13 cellular contexts compared by ENCODE assay signal in genomic region chr22:19169947-19170318, GRCh38. TPM values are rescaled to one million over a fixed set of nuclear protein-coding genes. Genes with fewer than 3 reads are reported as not detected.
A peak's percentile ranks its signal among the peaks of the same experiment; 100 is the strongest.
DNase-seq lines count a peak whose midpoint lies in the region; ATAC-seq and TF ChIP-seq lines count a peak whose summit lies in the region.
"Had no signal": no experiment of that assay in that cellular context is flagged by ENCODE, and none has a peak within 500 bp of the region (broad histone marks: within the 10 kb centered on the region; RNA-seq: fewer than 3 reads in every experiment).

No MANE protein-coding gene starts in this region.

- H3K9me3 Mint-ChIP-seq in T-helper 1 cell treated with Interleukin-12 subunit alpha and Interleukin-12 subunit beta and Interleukin-4 antibody, amounts not matched to agents 30 μg/mL and 1 μg/mL, for 36 hours, result no peaks in the 10 kb centered on the region

- peaks cover 37% of the 10 kb centered on the region for H3K27me3 ChIP-seq in RWPE2 (ENCODE audit: insufficient read depth, poor library complexity, severe bottlenecking)

- H3K4me3 Mint-ChIP-seq in T-helper 1 cell treated with Interleukin-12 subunit alpha and Interleukin-12 subunit beta and Interleukin-4 antibody, amounts not matched to agents 30 μg/mL and 1 μg/mL, for 36 hours, result peak overlapping the region; percentile 93

- ATAC-seq in RWPE2 (ENCODE audit: low read depth) (no peak), HG02798 (IDR thresholded peaks at IDR 0.05; ENCODE audit: poor library complexity, unreplicated experiment) (no peak)

- H3K36me3 Mint-ChIP-seq in T-helper 1 cell treated with Interleukin-12 subunit alpha and Interleukin-12 subunit beta and Interleukin-4 antibody, amounts not matched to agents 30 μg/mL and 1 μg/mL, for 36 hours (ENCODE audit: low read depth), result no peaks in the 10 kb centered on the region

- H3K4me1 Mint-ChIP-seq in T-helper 1 cell treated with Interleukin-12 subunit alpha and Interleukin-12 subunit beta and Interleukin-4 antibody, amounts not matched to agents 30 μg/mL and 1 μg/mL, for 36 hours (ENCODE audit: low read depth), result peaks cover 25% of the 10 kb centered on the region

- peak overlapping the region; percentile 11 for H3K4me3 ChIP-seq in RWPE2 (ENCODE audit: severe bottlenecking)
- peak overlapping the region; percentile 42 for H3K4me3 ChIP-seq in epithelial cell of proximal tubule (ENCODE audit: low read depth, low read length)
- peak overlapping the region; percentile 36 for H3K4me3 ChIP-seq in retinal pigment epithelial cell (ENCODE audit: low read length)
- H3K4me3 ChIP-seq: SJSA1 had no signal

- TF ChIP-seq CTCF in RWPE2 (IDR thresholded peaks at IDR 0.05; ENCODE audit: poor library complexity, severe bottlenecking) (no peak), epithelial cell of proximal tubule (conservative IDR thresholded peaks at IDR 0.05; ENCODE audit: low read depth, low read length) (no peak), retinal pigment epithelial cell (conservative IDR thresholded peaks at IDR 0.05; ENCODE audit: low read depth, low read length) (no peak)

- H3K27ac Mint-ChIP-seq in T-helper 1 cell treated with Interleukin-12 subunit alpha and Interleukin-12 subunit beta and Interleukin-4 antibody, amounts not matched to agents 30 μg/mL and 1 μg/mL, for 36 hours, result no peak overlapping the region

- peaks cover 39% of the 10 kb centered on the region for H3K27me3 Mint-ChIP-seq in T-helper 1 cell treated with Interleukin-12 subunit alpha and Interleukin-12 subunit beta and Interleukin-4 antibody, amounts not matched to agents 30 μg/mL and 1 μg/mL, for 36 hours (ENCODE audit: low read depth)

- no peak for DNase-seq in T-helper 1 cell
- DNase-seq in RWPE2 (ENCODE audit: low spot score), result no peak
- DNase-seq in epithelial cell of proximal tubule (ENCODE audit: low read depth), result no peak
- no peak for DNase-seq in retinal pigment epithelial cell (ENCODE audit: low read depth)
- DNase-seq in NCI-H187 treated with DMSO at 0.1 percent for 48 hours (lab: John Stamatoyannopoulos, UW), result no peak
- DNase-seq in activated gamma-delta T cell treated with Interleukin-2 at 50 U/mL for 16 hours, result no peak
- DNase-seq: kidney glomerular epithelial cell, NCI-H2029 treated with DMSO at 0.1 percent for 48 hours had no signal

- no peaks in the 10 kb centered on the region for H3K9me3 ChIP-seq in RWPE2 (ENCODE audit: severe bottlenecking)
- H3K9me3 ChIP-seq: prostate gland, SJSA1 had no signal

- peaks cover 17% of the 10 kb centered on the region for H3K4me1 ChIP-seq in RWPE2 (ENCODE audit: insufficient read depth, poor library complexity, severe bottlenecking)

- H3K27ac ChIP-seq in RWPE2 (ENCODE audit: poor library complexity, severe bottlenecking), result no peak overlapping the region
- H3K27ac ChIP-seq: 22Rv1, prostate gland, SJSA1 had no signal

- no peaks in the 10 kb centered on the region; the same call in 1 of the 2 replicates for H3K36me3 ChIP-seq in RWPE2 (ENCODE audit: low read depth)
- H3K36me3 ChIP-seq: prostate gland had no signal

RNA-seq across cellular contexts. Expression of gene SLC25A1, which starts 8.6 kb away (rescaled TPM):
- 168 and 211 TPM in 2 replicates for total RNA-seq in epithelial cell of proximal tubule

RNA-seq across cellular contexts. Expression of gene GSC2, which starts 19.8 kb away (rescaled TPM):
- not detected in 2 replicates for total RNA-seq in epithelial cell of proximal tubule
- total RNA-seq: SJSA1 had no signal

RNA-seq across cellular contexts. Expression of gene ESS2, which starts 25.5 kb away (rescaled TPM):
- 17.5 and 25.7 TPM in 2 replicates for total RNA-seq in epithelial cell of proximal tubule

RNA-seq across cellular contexts. Expression of gene TSSK2, which starts 38.8 kb away (rescaled TPM):
- not detected in 2 replicates for total RNA-seq in epithelial cell of proximal tubule
- total RNA-seq: SJSA1 had no signal

RNA-seq across cellular contexts. Expression of gene DGCR2, which starts 47.7 kb away (rescaled TPM):
- total RNA-seq in epithelial cell of proximal tubule, result 44.8 and 51.7 TPM in 2 replicates
